Comparison of ENCODE assay signal across 1 cellular context in the genomic region with DNA sequence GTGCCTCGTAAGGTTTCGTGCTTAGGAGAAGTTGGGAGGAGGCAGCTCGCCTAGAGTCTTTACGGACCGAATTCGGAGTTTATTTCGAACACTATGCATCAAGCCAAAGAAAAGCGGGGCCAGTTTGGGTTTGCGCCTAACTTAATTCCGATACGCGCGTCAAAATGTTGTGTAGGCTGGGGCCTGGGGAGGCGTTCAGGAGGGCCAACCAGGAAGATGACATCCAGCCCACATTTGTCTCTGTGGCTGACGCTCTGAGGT.
TF ChIP-seq lines count a peak whose summit lies in the region.

No MANE protein-coding gene starts in this region.

TF ChIP-seq in H1, 55 proteins besides CTCF, POLR2A, EP300 and RAD21:
- TF ChIP-seq HDAC6 (IDR thresholded peaks at IDR 0.05; ENCODE audit: low read depth, low read length) (no peak), HDAC2 (IDR thresholded peaks at IDR 0.05; ENCODE audit: borderline replicate concordance in 1 of 2, low read depth in 2 of 2, low read length in 2 of 2) (no peak), RBBP5 (IDR thresholded peaks at IDR 0.05; ENCODE audit: borderline replicate concordance, low read depth, low read length) (no peak; the same call in 1 of the 2 replicates), KDM4A (IDR thresholded peaks at IDR 0.05; ENCODE audit: low read depth, low read length, severe bottlenecking) (no peak), CTBP2 (IDR thresholded peaks at IDR 0.05; ENCODE audit: borderline replicate concordance, insufficient read depth, insufficient read length, low read length) (no peak), ATF3 (IDR thresholded peaks at IDR 0.05; ENCODE audit: insufficient read depth, low read depth, low read length) (no peak), TEAD4 (IDR thresholded peaks at IDR 0.05; ENCODE audit: low read depth, low read length) (no peak), RFX5 (IDR thresholded peaks at IDR 0.05; ENCODE audit: borderline replicate concordance, low read depth, low read length) (no peak), SIX5 (IDR thresholded peaks at IDR 0.05; ENCODE audit: low read depth, low read length) (no peak), TBP (IDR thresholded peaks at IDR 0.05; ENCODE audit: low read depth, low read length) (no peak), RXRA (IDR thresholded peaks at IDR 0.05; ENCODE audit: insufficient read depth, low read depth, low read length) (no peak), NANOG (IDR thresholded peaks at IDR 0.05; ENCODE audit: insufficient read depth, low read depth, low read length, poor library complexity, severe bottlenecking) (no peak), CBX5 (IDR thresholded peaks at IDR 0.05; ENCODE audit: low read depth, low read length) (no peak), CREB1 (IDR thresholded peaks at IDR 0.05) (no peak), SUZ12 (IDR thresholded peaks at IDR 0.05; ENCODE audit: low read length) (no peak), PHF8 (conservative IDR thresholded peaks at IDR 0.05; ENCODE audit: low read depth, low read length) (no peak), ZNF274 (IDR thresholded peaks at IDR 0.05; ENCODE audit: borderline replicate concordance, extremely low read depth, low read length) (no peak), SRF (IDR thresholded peaks at IDR 0.05; ENCODE audit: low read depth, low read length) (no peak)
- TF ChIP-seq, protein P1, sequence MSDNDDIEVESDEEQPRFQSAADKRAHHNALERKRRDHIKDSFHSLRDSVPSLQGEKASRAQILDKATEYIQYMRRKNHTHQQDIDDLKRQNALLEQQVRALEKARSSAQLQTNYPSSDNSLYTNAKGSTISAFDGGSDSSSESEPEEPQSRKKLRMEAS (IDR thresholded peaks at IDR 0.05): no peak
